ENCODE assay signal across 1 cellular context in genomic region chr17:4947010-4947410, GRCh38.
TF ChIP-seq lines count a peak whose summit lies in the region.

No MANE protein-coding gene starts in this region.

TF ChIP-seq in WTC11, 78 proteins besides CTCF, POLR2A, EP300 and RAD21 (continued from another document):
- TF ChIP-seq, protein P1, sequence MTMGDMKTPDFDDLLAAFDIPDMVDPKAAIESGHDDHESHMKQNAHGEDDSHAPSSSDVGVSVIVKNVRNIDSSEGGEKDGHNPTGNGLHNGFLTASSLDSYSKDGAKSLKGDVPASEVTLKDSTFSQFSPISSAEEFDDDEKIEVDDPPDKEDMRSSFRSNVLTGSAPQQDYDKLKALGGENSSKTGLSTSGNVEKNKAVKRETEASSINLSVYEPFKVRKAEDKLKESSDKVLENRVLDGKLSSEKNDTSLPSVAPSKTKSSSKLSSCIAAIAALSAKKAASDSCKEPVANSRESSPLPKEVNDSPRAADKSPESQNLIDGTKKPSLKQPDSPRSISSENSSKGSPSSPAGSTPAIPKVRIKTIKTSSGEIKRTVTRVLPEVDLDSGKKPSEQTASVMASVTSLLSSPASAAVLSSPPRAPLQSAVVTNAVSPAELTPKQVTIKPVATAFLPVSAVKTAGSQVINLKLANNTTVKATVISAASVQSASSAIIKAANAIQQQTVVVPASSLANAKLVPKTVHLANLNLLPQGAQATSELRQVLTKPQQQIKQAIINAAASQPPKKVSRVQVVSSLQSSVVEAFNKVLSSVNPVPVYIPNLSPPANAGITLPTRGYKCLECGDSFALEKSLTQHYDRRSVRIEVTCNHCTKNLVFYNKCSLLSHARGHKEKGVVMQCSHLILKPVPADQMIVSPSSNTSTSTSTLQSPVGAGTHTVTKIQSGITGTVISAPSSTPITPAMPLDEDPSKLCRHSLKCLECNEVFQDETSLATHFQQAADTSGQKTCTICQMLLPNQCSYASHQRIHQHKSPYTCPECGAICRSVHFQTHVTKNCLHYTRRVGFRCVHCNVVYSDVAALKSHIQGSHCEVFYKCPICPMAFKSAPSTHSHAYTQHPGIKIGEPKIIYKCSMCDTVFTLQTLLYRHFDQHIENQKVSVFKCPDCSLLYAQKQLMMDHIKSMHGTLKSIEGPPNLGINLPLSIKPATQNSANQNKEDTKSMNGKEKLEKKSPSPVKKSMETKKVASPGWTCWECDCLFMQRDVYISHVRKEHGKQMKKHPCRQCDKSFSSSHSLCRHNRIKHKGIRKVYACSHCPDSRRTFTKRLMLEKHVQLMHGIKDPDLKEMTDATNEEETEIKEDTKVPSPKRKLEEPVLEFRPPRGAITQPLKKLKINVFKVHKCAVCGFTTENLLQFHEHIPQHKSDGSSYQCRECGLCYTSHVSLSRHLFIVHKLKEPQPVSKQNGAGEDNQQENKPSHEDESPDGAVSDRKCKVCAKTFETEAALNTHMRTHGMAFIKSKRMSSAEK (CRISPR knock-in tag; IDR thresholded peaks at IDR 0.05; ENCODE audit: borderline replicate concordance): no peak
- no peak for TF ChIP-seq NFATC4 (CRISPR knock-in tag; IDR thresholded peaks at IDR 0.05)
- no peak for TF ChIP-seq ZNF317 (CRISPR knock-in tag; IDR thresholded peaks at IDR 0.05; ENCODE audit: borderline replicate concordance, low read depth)
- TF ChIP-seq ZNF281 (CRISPR knock-in tag; IDR thresholded peaks at IDR 0.05): no peak
- TF ChIP-seq KAT7 (CRISPR knock-in tag; IDR thresholded peaks at IDR 0.05; ENCODE audit: borderline replicate concordance): no peak
- no peak for TF ChIP-seq TP53 (CRISPR knock-in tag; IDR thresholded peaks at IDR 0.05)
- TF ChIP-seq ZMAT4 (CRISPR knock-in tag; IDR thresholded peaks at IDR 0.05): no peak
- no peak for TF ChIP-seq CREM (CRISPR knock-in tag; IDR thresholded peaks at IDR 0.05)
- no peak for TF ChIP-seq NR2C2 (CRISPR knock-in tag; IDR thresholded peaks at IDR 0.05)
